8 cellular contexts compared by ENCODE assay signal in genomic region chr4:54322817-54323417, GRCh38.
DNase-seq lines count a peak whose midpoint lies in the region; ATAC-seq and TF ChIP-seq lines count a peak whose summit lies in the region.

No MANE protein-coding gene starts in this region.

- H3K27ac Mint-ChIP-seq in activated CD8-positive, alpha-beta T cell treated with anti-CD3 and anti-CD28 coated beads, Interleukin-2, amount 10 ng/mL, durations not matched to agents 7 days and 5 days = no peak overlapping the region

- ATAC-seq in GM19467 (IDR thresholded peaks at IDR 0.05; ENCODE audit: unreplicated experiment) (peak; percentile 65), HG03565 (IDR thresholded peaks at IDR 0.05; ENCODE audit: unreplicated experiment) (peak; percentile 85)
- peak; percentile 60 for ATAC-seq in activated CD8-positive, alpha-beta T cell treated with anti-CD3 and anti-CD28 coated beads, Interleukin-2, amount 10 ng/mL, durations not matched to agents 7 days and 5 days

- DNase-seq in DMS 273 (lab: John Stamatoyannopoulos, UW; ENCODE audit: unreplicated experiment) = peak; percentile 68
- peak; percentile 84 to 92 for DNase-seq in NCI-H526 (lab: John Stamatoyannopoulos, UW)
- DNase-seq in activated CD8-positive, alpha-beta T cell treated with anti-CD3 and anti-CD28 coated beads, Interleukin-2, amount 10 ng/mL, durations not matched to agents 7 days and 5 days = peak; percentile 67
- peak; percentile 57 to 68 for DNase-seq in erythroblast (lab: John Stamatoyannopoulos, UW)
- DNase-seq in myocyte (ENCODE audit: low read depth) = peak; percentile 68
- peak; percentile 89 for DNase-seq in superior temporal gyrus (ENCODE audit: extremely low spot score)

- H3K27me3 Mint-ChIP-seq in activated CD8-positive, alpha-beta T cell treated with anti-CD3 and anti-CD28 coated beads, Interleukin-2, amount 10 ng/mL, durations not matched to agents 7 days and 5 days (ENCODE audit: low read depth) = no peaks in the 10 kb centered on the region

- TF ChIP-seq POLR2A in erythroblast (IDR thresholded peaks at IDR 0.05; ENCODE audit: low read length) = no peak

- H3K4me3 Mint-ChIP-seq in activated CD8-positive, alpha-beta T cell treated with anti-CD3 and anti-CD28 coated beads, Interleukin-2, amount 10 ng/mL, durations not matched to agents 7 days and 5 days = no peak overlapping the region

- H3K9me3 Mint-ChIP-seq in activated CD8-positive, alpha-beta T cell treated with anti-CD3 and anti-CD28 coated beads, Interleukin-2, amount 10 ng/mL, durations not matched to agents 7 days and 5 days (ENCODE audit: insufficient read depth) = no peaks in the 10 kb centered on the region

- no peaks in the 10 kb centered on the region for H3K36me3 Mint-ChIP-seq in activated CD8-positive, alpha-beta T cell treated with anti-CD3 and anti-CD28 coated beads, Interleukin-2, amount 10 ng/mL, durations not matched to agents 7 days and 5 days (ENCODE audit: low read depth)

- CTCF ChIA-PET in activated CD8-positive, alpha-beta T cell treated with anti-CD3 and anti-CD28 coated beads, Interleukin-2, amount 10 ng/mL, durations not matched to agents 7 days and 5 days (lab: Charles Lee) = no interaction called here

- POLR2A ChIA-PET in activated CD8-positive, alpha-beta T cell treated with anti-CD3 and anti-CD28 coated beads, Interleukin-2, amount 10 ng/mL, durations not matched to agents 7 days and 5 days (lab: Charles Lee) = no interaction called here

- H3K4me1 Mint-ChIP-seq in activated CD8-positive, alpha-beta T cell treated with anti-CD3 and anti-CD28 coated beads, Interleukin-2, amount 10 ng/mL, durations not matched to agents 7 days and 5 days (ENCODE audit: low read depth) = no peaks in the 10 kb centered on the region

Comparison
In these comparisons a context has a peak if more than half of its experiments do, and no peak if none do; other contexts are left out.
1. Peak in every context shown above with its lines: DNase-seq and ATAC-seq.